In genomic region chr1:108865316-108865910, GRCh38 we compare ENCODE assay signal across 1 cellular context.
TF ChIP-seq lines count a peak whose summit lies in the region.

No MANE protein-coding gene starts in this region.

TF ChIP-seq in K562, 482 proteins besides CTCF, POLR2A, EP300 and RAD21:
- no peak for TF ChIP-seq JUND (IDR thresholded peaks at IDR 0.05; ENCODE audit: borderline replicate concordance, low read depth, low read length)
- TF ChIP-seq JUND (tag; IDR thresholded peaks at IDR 0.05; ENCODE audit: borderline replicate concordance, low read depth, low read length), result 0 out of 3 replicates have a peak, but pooled peaks have one; percentile 44
- TF ChIP-seq ATF3 (IDR thresholded peaks at IDR 0.05), result peak; percentile 50
- no peak for TF ChIP-seq ATF3 (CRISPR knock-in tag; conservative IDR thresholded peaks at IDR 0.05)
- no peak for TF ChIP-seq HDAC3 (IDR thresholded peaks at IDR 0.05; ENCODE audit: borderline replicate concordance, partially characterized antibody)
- no peak for TF ChIP-seq WHSC1 (IDR thresholded peaks at IDR 0.05; ENCODE audit: low read length)
- TF ChIP-seq ESRRA (IDR thresholded peaks at IDR 0.05; ENCODE audit: borderline replicate concordance, low read depth), result peak; percentile 12; the same call in 1 of the 2 replicates
- TF ChIP-seq DPF2 (IDR thresholded peaks at IDR 0.05), result 0 out of 2 replicates have a peak, but pooled peaks have one; percentile 16
- no peak for TF ChIP-seq ZNF232 (CRISPR knock-in tag; IDR thresholded peaks at IDR 0.05)
TF ChIP-seq in K562: peak in this region for 4.
